In genomic region chr15:95298729-95299128, GRCh38 we compare ENCODE assay signal across 1 cellular context.
A peak's percentile ranks its signal among the peaks of the same experiment; 100 is the strongest.
TF ChIP-seq lines count a peak whose summit lies in the region.

No MANE protein-coding gene starts in this region.

TF ChIP-seq in K562, 482 proteins besides CTCF, POLR2A, EP300 and RAD21:
- TF ChIP-seq ZNF518B (CRISPR knock-in tag; IDR thresholded peaks at IDR 0.05) (no peak), TCF7 (IDR thresholded peaks at IDR 0.05; ENCODE audit: borderline replicate concordance) (no peak), ZNF318 (IDR thresholded peaks at IDR 0.05; ENCODE audit: borderline replicate concordance in 1 of 2, low read depth in 1 of 2) (no peak), MTA3 (IDR thresholded peaks at IDR 0.05; ENCODE audit: borderline replicate concordance) (no peak), SPI1 (IDR thresholded peaks at IDR 0.05; ENCODE audit: borderline replicate concordance, low read depth, low read length) (peak; percentile 30; the same call in 1 of the 2 replicates)
